9 cellular contexts compared by ENCODE assay signal in genomic region chr6:24126586-24127192, GRCh38. TPM values are rescaled to one million over a fixed set of nuclear protein-coding genes. Genes with fewer than 3 reads are reported as not detected.
DNase-seq lines count a peak whose midpoint lies in the region; ATAC-seq and TF ChIP-seq lines count a peak whose summit lies in the region.
"Had no signal": no experiment of that assay in that cellular context is flagged by ENCODE, and none has a peak within 500 bp of the region (broad histone marks: within the 10 kb centered on the region; RNA-seq: fewer than 3 reads in every experiment).

No MANE protein-coding gene starts in this region.

- no peak overlapping the region for H3K9ac ChIP-seq in SK-N-MC (ENCODE audit: insufficient read length)
- H3K9ac ChIP-seq: BLaER1 had no signal

- H3K27ac Mint-ChIP-seq in neural crest cell (ENCODE audit: unreplicated experiment), result no peak overlapping the region

- H3K27ac ChIP-seq in SK-N-MC (no peak overlapping the region), Peyer's patch (no peak overlapping the region)
- H3K27ac ChIP-seq: BLaER1 had no signal

- H3K36me3 ChIP-seq in SK-N-MC (ENCODE audit: insufficient read depth, low read length), result no peaks in the 10 kb centered on the region
- H3K36me3 ChIP-seq in Peyer's patch, result no peaks in the 10 kb centered on the region
- H3K36me3 ChIP-seq: BLaER1 had no signal

- H3K4me1 ChIP-seq in Peyer's patch, result peaks cover 0 to 5% (median 0%) of the 10 kb centered on the region in 4 donors
- H3K4me1 ChIP-seq: BLaER1 had no signal

- DNase-seq in SIG-M5 treated with dmso at 0.1 percent for 504 hours (lab: John Stamatoyannopoulos, UW; ENCODE audit: unreplicated experiment) (peak; percentile 33), SIG-M5 (lab: John Stamatoyannopoulos, UW) (no peak), SK-N-MC (ENCODE audit: low read depth, low spot score) (peak; percentile 72), epithelial cell of proximal tubule (ENCODE audit: low read depth) (peak; percentile 12), neural crest cell (ENCODE audit: low read depth, low spot score) (peak; percentile 70), Peyer's patch (no peak), activated T-cell treated with anti-CD3 and anti-CD28 coated beads for 4 hours (no peak)

- H3K4me3 Mint-ChIP-seq in neural crest cell, result peak overlapping the region; percentile 83

- H3K9me3 ChIP-seq in SK-N-MC (ENCODE audit: low read depth, low read length) (no peaks in the 10 kb centered on the region), Peyer's patch (no peaks in the 10 kb centered on the region)
- H3K9me3 ChIP-seq: BLaER1 had no signal

- H3K9me3 Mint-ChIP-seq in neural crest cell, result no peaks in the 10 kb centered on the region

- no peaks in the 10 kb centered on the region for H3K36me3 Mint-ChIP-seq in neural crest cell (ENCODE audit: low read depth)

- H3K27me3 Mint-ChIP-seq in neural crest cell (ENCODE audit: low read depth), result peaks cover 65% of the 10 kb centered on the region

- H3K4me3 ChIP-seq in SK-N-MC, result peak overlapping the region; percentile 68
- peak overlapping the region; percentile 43 for H3K4me3 ChIP-seq in epithelial cell of proximal tubule (ENCODE audit: low read depth, low read length)
- no peak overlapping the region for H3K4me3 ChIP-seq in Peyer's patch
- H3K4me3 ChIP-seq: BLaER1 had no signal

- TF ChIP-seq POLR2A in Peyer's patch (IDR thresholded peaks at IDR 0.05), result no peak

- no peaks in the 10 kb centered on the region for H3K27me3 ChIP-seq in Peyer's patch
- H3K27me3 ChIP-seq: BLaER1 had no signal

- peaks cover 10% of the 10 kb centered on the region for H3K4me1 Mint-ChIP-seq in neural crest cell

- TF ChIP-seq CTCF in epithelial cell of proximal tubule (conservative IDR thresholded peaks at IDR 0.05; ENCODE audit: low read depth, low read length) (no peak), neural crest cell (conservative IDR thresholded peaks at IDR 0.05) (no peak), Peyer's patch (IDR thresholded peaks at IDR 0.05) (no peak)

- peak; percentile 55 for ATAC-seq in HG03280 (IDR thresholded peaks at IDR 0.05; ENCODE audit: unreplicated experiment)

RNA-seq across cellular contexts. Expression of gene NRSN1, which starts 0.7 kb away (rescaled TPM):
- total RNA-seq in epithelial cell of proximal tubule (not detected in 2 replicates), neural crest cell (0.48 and 0.54 TPM in 2 replicates), Peyer's patch (not detected)

Comparison
In these comparisons a context has a peak if more than half of its experiments do, and no peak if none do; other contexts are left out.
1. DNase-seq: peak in SIG-M5 treated with dmso at 0.1 percent for 504 hours (single experiment), SK-N-MC (single experiment), epithelial cell of proximal tubule (single experiment) and neural crest cell (single experiment); none in SIG-M5 (single experiment), Peyer's patch (0 of 3) and activated T-cell treated with anti-CD3 and anti-CD28 coated beads for 4 hours (single experiment).
2. H3K4me3 ChIP-seq: peak in SK-N-MC (single experiment) and epithelial cell of proximal tubule (single experiment); none in Peyer's patch (0 of 4).